15 cellular contexts compared by ENCODE assay signal in the genomic region with DNA sequence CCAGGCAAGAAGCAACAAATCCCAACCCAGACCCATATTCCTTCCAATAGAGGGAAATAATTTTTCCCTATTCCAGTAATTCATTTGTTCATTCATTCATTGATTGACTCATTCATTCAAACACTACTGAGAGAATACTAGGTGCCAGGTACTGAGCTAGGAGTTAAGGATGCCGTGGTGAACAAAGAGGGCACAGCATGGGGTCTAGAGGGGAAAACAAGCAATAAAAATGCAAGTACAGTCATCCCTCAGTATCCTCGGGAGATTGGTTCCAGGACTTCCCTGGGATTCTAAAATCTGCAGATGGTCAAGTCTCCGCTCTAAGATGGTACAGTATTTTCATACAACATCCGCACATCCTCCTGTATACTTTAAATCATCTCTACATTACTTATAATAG.
"Had no signal": no experiment of that assay in that cellular context is flagged by ENCODE, and none has a peak within 500 bp of the region (broad histone marks: within the 10 kb centered on the region; RNA-seq: fewer than 3 reads in every experiment).

No MANE protein-coding gene starts in this region.

- H3K4me3 ChIP-seq: coronary artery, smooth muscle cell, tibial nerve, vagina had no signal

- H3K27ac Mint-ChIP-seq: activated CD4-positive, alpha-beta memory T cell treated with anti-CD3 and anti-CD28 coated beads, Interleukin-2, amount 10 ng/mL, durations not matched to agents 7 days and 5 days; activated T-cell treated with anti-CD3 and anti-CD28 coated beads, Interleukin-2, amount 50 U/mL, for 72 hours; stimulated activated effector memory CD8-positive, alpha-beta T cell treated with anti-CD3 and anti-CD28 coated beads, Interleukin-12 subunit alpha, Interleukin-12 subunit beta, amount 100 ng/mL, for 72 hours had no signal

- H3K9me3 Mint-ChIP-seq: activated CD4-positive, alpha-beta memory T cell treated with anti-CD3 and anti-CD28 coated beads, Interleukin-2, amount 10 ng/mL, durations not matched to agents 7 days and 5 days; activated T-cell treated with anti-CD3 and anti-CD28 coated beads, Interleukin-2, amount 50 U/mL, for 72 hours; stimulated activated effector memory CD8-positive, alpha-beta T cell treated with anti-CD3 and anti-CD28 coated beads, Interleukin-12 subunit alpha, Interleukin-12 subunit beta, amount 100 ng/mL, for 72 hours had no signal

- ATAC-seq: activated CD4-positive, alpha-beta T cell treated with anti-CD3 and anti-CD28 coated beads for 36 hours; activated T-cell treated with anti-CD3 and anti-CD28 coated beads, Interleukin-2, amount 50 U/mL, for 72 hours; right cardiac atrium; stimulated activated effector memory CD8-positive, alpha-beta T cell treated with anti-CD3 and anti-CD28 coated beads, Interleukin-12 subunit alpha, Interleukin-12 subunit beta, amount 100 ng/mL, for 72 hours had no signal

- H3K27me3 Mint-ChIP-seq: activated CD4-positive, alpha-beta memory T cell treated with anti-CD3 and anti-CD28 coated beads, Interleukin-2, amount 10 ng/mL, durations not matched to agents 7 days and 5 days; activated CD4-positive, alpha-beta T cell treated with anti-CD3 and anti-CD28 coated beads for 36 hours had no signal

- H3K4me2 ChIP-seq: smooth muscle cell had no signal

- H3K36me3 ChIP-seq: neutrophil, vagina had no signal

- H3K4me3 Mint-ChIP-seq: activated CD4-positive, alpha-beta memory T cell treated with anti-CD3 and anti-CD28 coated beads, Interleukin-2, amount 10 ng/mL, durations not matched to agents 7 days and 5 days; activated CD4-positive, alpha-beta T cell treated with anti-CD3 and anti-CD28 coated beads for 36 hours; activated T-cell treated with anti-CD3 and anti-CD28 coated beads, Interleukin-2, amount 50 U/mL, for 72 hours; stimulated activated effector memory CD8-positive, alpha-beta T cell treated with anti-CD3 and anti-CD28 coated beads, Interleukin-12 subunit alpha, Interleukin-12 subunit beta, amount 100 ng/mL, for 72 hours had no signal

- DNase-seq: activated CD4-positive, alpha-beta memory T cell treated with anti-CD3 and anti-CD28 coated beads, Interleukin-2, amount 10 ng/mL, durations not matched to agents 7 days and 5 days; activated CD4-positive, alpha-beta T cell treated with anti-CD3 and anti-CD28 coated beads for 36 hours; activated gamma-delta T cell treated with Interleukin-2 at 50 U/mL for 16 hours; activated T-cell treated with anti-CD3 and anti-CD28 coated beads, Interleukin-2, amount 50 U/mL, for 72 hours; effector CD4-positive, alpha-beta T cell; midbrain; posterior cingulate gyrus; right cardiac atrium; T-helper 9 cell had no signal

- H3K4me1 ChIP-seq: vagina had no signal

- H3K27ac ChIP-seq: coronary artery, neutrophil, tibial nerve, vagina had no signal

- H3K27me3 ChIP-seq: tibial nerve, vagina had no signal
